ENCODE assay signal across 7 cellular contexts in the genomic region with DNA sequence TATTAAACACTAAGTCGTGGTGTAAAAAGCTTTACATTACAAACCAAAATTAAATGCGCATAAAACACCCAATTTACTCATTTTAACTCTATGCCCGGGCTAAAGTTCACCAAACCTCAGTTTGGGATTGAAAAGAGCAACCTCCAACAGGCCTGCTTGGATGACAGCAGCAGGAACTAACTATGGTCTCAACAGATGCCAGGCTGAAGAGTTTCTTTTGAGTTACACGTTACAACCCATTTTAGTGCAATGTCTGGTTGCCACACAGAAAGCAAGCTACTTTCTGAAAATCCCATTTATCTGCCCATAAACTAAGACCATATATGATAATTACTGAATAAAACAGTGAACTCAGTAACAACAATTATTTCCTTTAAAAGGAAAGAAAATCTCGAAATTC. TPM values are rescaled to one million over a fixed set of nuclear protein-coding genes. Genes with fewer than 3 reads are reported as not detected.
DNase-seq lines count a peak whose midpoint lies in the region; ATAC-seq and TF ChIP-seq lines count a peak whose summit lies in the region.

No MANE protein-coding gene starts in this region.

- no peak overlapping the region for H2BK5ac ChIP-seq in H9 (ENCODE audit: insufficient read length, low read length)

- H3K9me3 Mint-ChIP-seq in H9, result no peaks in the 10 kb centered on the region; a peak in 1 of 5 replicates

- no peaks in the 10 kb centered on the region for H3K79me1 ChIP-seq in H9 (ENCODE audit: insufficient read depth, low read depth, low read length, poor library complexity, severe bottlenecking)

- no peak overlapping the region for H4K5ac ChIP-seq in H9 (ENCODE audit: insufficient read length, low read depth, low read length)

- no peaks in the 10 kb centered on the region for H3K27me3 Mint-ChIP-seq in H9 (ENCODE audit: low read depth)

- H2AFZ ChIP-seq in H9 (ENCODE audit: low read length) (no peak overlapping the region), PC-9 (peak overlapping the region; percentile 98; the same call in 1 of the 2 replicates)

- no peak overlapping the region for H3K23ac ChIP-seq in H9 (ENCODE audit: insufficient read length, low read depth, low read length)

- H3K4me1 Mint-ChIP-seq in H9, result peaks cover 25 to 26% of the 10 kb centered on the region in 2 experiments

- H3K4me3 ChIP-seq in PC-9 (peak overlapping the region; percentile 86; the same call in 1 of the 2 replicates), foreskin fibroblast (ENCODE audit: low read depth in 1 of 2, low read length in 2 of 2) (peak overlapping the region; percentile 80 to 81), gastrocnemius medialis (peak overlapping the region; percentile 78 to 98 (median 92))

- H2BK120ac ChIP-seq in H9 (ENCODE audit: low read depth, low read length, poor library complexity, severe bottlenecking), result no peak overlapping the region

- no peak overlapping the region for H4K8ac ChIP-seq in H9 (replicated peaks; ENCODE audit: insufficient read length, low read depth, low read length)

- H3K4me2 ChIP-seq in H9 (ENCODE audit: insufficient read depth, insufficient read length, low read length) (peak overlapping the region; percentile 98), PC-9 (peak overlapping the region; percentile 95)

- POLR2A ChIA-PET in PC-9 (lab: Charles Lee; ENCODE audit: unreplicated experiment), result no interaction called here

- H4K20me1 ChIP-seq in H9 (ENCODE audit: control insufficient read depth, insufficient read depth, insufficient read length) (no peaks in the 10 kb centered on the region), PC-9 (ENCODE audit: insufficient read depth) (no peaks in the 10 kb centered on the region)

- no peaks in the 10 kb centered on the region for H3K36me3 ChIP-seq in PC-9 (ENCODE audit: low read depth)
- H3K36me3 ChIP-seq in gastrocnemius medialis, result no peaks in the 10 kb centered on the region

- H3K4me1 ChIP-seq in H9 (ENCODE audit: insufficient read depth, low read length) (peaks cover 2% of the 10 kb centered on the region; the same call in 1 of the 2 replicates), PC-9 (replicated peaks; ENCODE audit: insufficient read depth) (peaks cover 26% of the 10 kb centered on the region), gastrocnemius medialis (peaks cover 38 to 42% of the 10 kb centered on the region in 2 donors)

- TF ChIP-seq CTCF in H9 (conservative IDR thresholded peaks at IDR 0.05) (no peak), PC-9 (conservative IDR thresholded peaks at IDR 0.05) (no peak), foreskin fibroblast (IDR thresholded peaks at IDR 0.05; ENCODE audit: low read depth, low read length) (no peak), gastrocnemius medialis (IDR thresholded peaks at IDR 0.05 in 4 of 5, conservative IDR thresholded peaks at IDR 0.05 in 1 of 5) (no peak)

- H3K23me2 ChIP-seq in H9 (ENCODE audit: insufficient read length, low read depth, low read length, poor library complexity, severe bottlenecking), result peaks cover 13% of the 10 kb centered on the region

- H3K14ac ChIP-seq in H9 (ENCODE audit: insufficient read depth, low read length), result no peak overlapping the region

- H3K4ac ChIP-seq in H9 (ENCODE audit: low read depth, low read length), result no peak overlapping the region

- no peak overlapping the region for H2BK20ac ChIP-seq in H9 (ENCODE audit: low read depth, low read length, poor library complexity, severe bottlenecking)

- H3K27ac ChIP-seq in H9 (ENCODE audit: insufficient read length, low read depth, low read length) (no peak overlapping the region), PC-9 (no peak overlapping the region), gastrocnemius medialis (peak overlapping the region; percentile 91 to 99 (median 95))

- no peak overlapping the region for H3K9ac ChIP-seq in H9 (ENCODE audit: extremely low read depth, insufficient read length, low read length)

- no peak overlapping the region for H3K56ac ChIP-seq in H9 (ENCODE audit: insufficient read length, low read depth, low read length)

- ATAC-seq in gastrocnemius medialis (no peak), esophagus mucosa (no peak)

- intact Hi-C loops in PC-9 (cut with micrococcal nuclease; ENCODE audit: unreplicated experiment) (loop anchor here (1.0 kb wide), 1 partner anchor 21 kb away; no protein-coding TSS in a partner anchor), gastrocnemius medialis (cut with DNase I; ENCODE audit: low total_unique reads) (loop anchor here (5.0 to 10.0 kb wide), 2 partner anchors 678 to 1764 kb away; a partner anchor contains a TSS)

- H3T11ph ChIP-seq in H9 (ENCODE audit: low read length), result no peak overlapping the region

- H3K79me2 ChIP-seq in H9 (ENCODE audit: insufficient read depth, low read length), result peaks cover 1% of the 10 kb centered on the region; the same call in 1 of the 2 replicates
- peaks cover 10% of the 10 kb centered on the region; the same call in 1 of the 2 replicates for H3K79me2 ChIP-seq in PC-9 (ENCODE audit: low read depth)

- no peaks in the 10 kb centered on the region for H3K27me3 ChIP-seq in H9 (ENCODE audit: insufficient read depth, low read length)
- H3K27me3 ChIP-seq in PC-9 (ENCODE audit: insufficient read depth, low read depth), result no peaks in the 10 kb centered on the region
- no peaks in the 10 kb centered on the region for H3K27me3 ChIP-seq in gastrocnemius medialis

- no peak overlapping the region for H2BK15ac ChIP-seq in H9 (ENCODE audit: low read depth, low read length)

- TF ChIP-seq POLR2A in gastrocnemius medialis (IDR thresholded peaks at IDR 0.05), result no peak

- peaks cover 4% of the 10 kb centered on the region; the same call in 1 of the 2 replicates for H3F3A ChIP-seq in PC-9 (ENCODE audit: insufficient read depth, low read depth)

- CTCF ChIA-PET in PC-9 (lab: Charles Lee), result no interaction called here

- no peaks in the 10 kb centered on the region for H3K9me2 ChIP-seq in PC-9 (ENCODE audit: insufficient read depth)

- H3K36me3 Mint-ChIP-seq in H9 (ENCODE audit: insufficient read depth in 1 of 3, low read depth in 3 of 3), result peaks cover 0 to 10% (median 8%) of the 10 kb centered on the region in 3 experiments; a peak in 2 of 7 replicates

- H2BK12ac ChIP-seq in H9 (ENCODE audit: insufficient read length, low read depth, low read length), result no peak overlapping the region

- H3K9me3 ChIP-seq in H9 (ENCODE audit: control insufficient read depth, low read depth, low read length) (no peaks in the 10 kb centered on the region), PC-9 (ENCODE audit: insufficient read depth, low read depth) (no peaks in the 10 kb centered on the region), gastrocnemius medialis (no peaks in the 10 kb centered on the region)

- H3K4me3 Mint-ChIP-seq in H9, result peak overlapping the region; percentile 88 to 98

- no peak overlapping the region for H2AK5ac ChIP-seq in H9 (ENCODE audit: insufficient read length, low read length)

- no peak overlapping the region for H3K18ac ChIP-seq in H9 (ENCODE audit: insufficient read length, low read depth, low read length)

- BruUV-seq in PC-9 (replicated peaks; lab: Mats Ljungman, UMichigan), result no TSS peak

- in situ Hi-C loops in gastrocnemius medialis (cut with MboI; ENCODE audit: low sequenced_read_pairs in 4 of 4), result no loop called here

- 0 out of 7 replicates have a peak overlapping the region, but pooled peaks of 1 of the 3 experiments have one; percentile 84 for H3K27ac Mint-ChIP-seq in H9

- no peak overlapping the region for H4K91ac ChIP-seq in H9 (ENCODE audit: insufficient read length, low read depth, low read length)

- WGBS in H9 (ENCODE audit: extremely low coverage, insufficient read length, low lambda C conversion rate), result no CpG with 5 or more reads among the region's 5 CpGs

- DNase-seq in H9, result no peak
- DNase-seq in PC-9, result no peak
- no peak for DNase-seq in foreskin fibroblast
- no peak for DNase-seq in gastrocnemius medialis
- DNase-seq in DMS79 (lab: John Stamatoyannopoulos, UW), result no peak
- no peak for DNase-seq in NCI-H510A treated with DMSO at 0.1 percent for 48 hours (lab: John Stamatoyannopoulos, UW)

RNA-seq across cellular contexts. Expression of a gene that starts 2.2 kb away (rescaled TPM):
- total RNA-seq in H9 (2021), result 23.4 and 30.7 TPM in 2 replicates
- total RNA-seq in PC-9 (2021), result 25.4 and 28.7 TPM in 2 replicates
- 10 to 100 TPM; 40.9 to 69.6 (median 41.7) TPM for total RNA-seq in gastrocnemius medialis
- total RNA-seq in esophagus mucosa, result 7.9 TPM

Comparison
In these comparisons a context has a peak if more than half of its experiments do, and no peak if none do; other contexts are left out.
1. H3K27ac ChIP-seq: peak in gastrocnemius medialis (4 of 4); none in H9 (single experiment) and PC-9 (single experiment).
2. Peak in every context shown above with its lines, with median percentiles within 50 percentile points of each other: H3K4me3 ChIP-seq.